ENCODE assay signal across 8 cellular contexts in genomic region chr5:75049581-75050274, GRCh38. TPM values are rescaled to one million over a fixed set of nuclear protein-coding genes. Genes with fewer than 3 reads are reported as not detected.
A peak's percentile ranks its signal among the peaks of the same experiment; 100 is the strongest.
DNase-seq lines count a peak whose midpoint lies in the region; ATAC-seq, FAIRE-seq and TF ChIP-seq lines count a peak whose summit lies in the region.

No MANE protein-coding gene starts in this region.

- H3K9me3 ChIP-seq in A549: no peaks in the 10 kb centered on the region
- no peaks in the 10 kb centered on the region for H3K9me3 ChIP-seq in uterus

- DNase-seq in A549 (ENCODE audit: low read depth in 1 of 2, low spot score in 1 of 2) (peak; percentile 53 to 83), GM18507 (ENCODE audit: extremely low spot score, insufficient read length, low read depth) (no peak), NCI-H69 (lab: John Stamatoyannopoulos, UW) (peak; percentile 67), endothelial cell (ENCODE audit: low spot score) (peak; percentile 62), natural killer cell (peak; percentile 35), uterus (peak; percentile 30 to 39), hippocampal formation (lab: John Stamatoyannopoulos, UW) (no peak)
- DNase-seq in activated CD8-positive, alpha-beta T cell treated with anti-CD3 and anti-CD28 coated beads for 36 hours: peak; percentile 76

- H3K4me3 ChIP-seq in A549: no peak overlapping the region
- H3K4me3 ChIP-seq in uterus: no peak overlapping the region

- peak; percentile 67 to 72 for TF ChIP-seq RAD21 in A549 (conservative IDR thresholded peaks at IDR 0.05 in 1 of 2, IDR thresholded peaks at IDR 0.05 in 1 of 2)

- peak; percentile 92 for FAIRE-seq in A549 (lab: Jason Lieb, UNC)
- peak; percentile 82 for FAIRE-seq in GM18507 (lab: Jason Lieb, UNC)

- no peak for TF ChIP-seq EP300 in A549 (IDR thresholded peaks at IDR 0.05)

- no peaks in the 10 kb centered on the region for H3K27me3 Mint-ChIP-seq in activated CD8-positive, alpha-beta T cell treated with anti-CD3 and anti-CD28 coated beads for 36 hours
- H3K27me3 Mint-ChIP-seq in endothelial cell (ENCODE audit: unreplicated experiment) (peaks cover 10% of the 10 kb centered on the region), natural killer cell (ENCODE audit: low read depth in 2 of 2) (peaks cover 25 to 35% of the 10 kb centered on the region in 2 donors)

- H3K27ac Mint-ChIP-seq in activated CD8-positive, alpha-beta T cell treated with anti-CD3 and anti-CD28 coated beads for 36 hours: peak overlapping the region; percentile 91
- H3K27ac Mint-ChIP-seq in endothelial cell (ENCODE audit: unreplicated experiment): no peak overlapping the region
- H3K27ac Mint-ChIP-seq in natural killer cell: peak overlapping the region in 1 of 2 donors; percentile 38

- WGBS in A549 (ENCODE audit: missing lambda C conversion rate): 44% methylated on average over 9 of the region's 9 CpGs

- intact Hi-C loops in activated CD8-positive, alpha-beta T cell treated with anti-CD3 and anti-CD28 coated beads for 36 hours (cut with micrococcal nuclease): loop anchor here (5.0 to 10.0 kb wide), 3 partner anchors 112 to 285 kb away; partner anchors contain the start of genes ANKRD31 and HMGCR
- intact Hi-C loops in natural killer cell (cut with micrococcal nuclease) (loop anchor here (2.0 to 10.0 kb wide), 2 partner anchors 215 to 1207 kb away; no protein-coding TSS in a partner anchor), uterus (cut with DNase I; ENCODE audit: low total_unique reads) (no loop called here)

- TF ChIP-seq CTCF in A549 (IDR thresholded peaks at IDR 0.05) (peak; percentile 84), endothelial cell (IDR thresholded peaks at IDR 0.05; ENCODE audit: unreplicated experiment) (peak; percentile 70), natural killer cell (IDR thresholded peaks at IDR 0.05) (peak; percentile 73), uterus (IDR thresholded peaks at IDR 0.05) (peak; percentile 40 to 57 (median 46))
- TF ChIP-seq CTCF in activated CD8-positive, alpha-beta T cell treated with anti-CD3 and anti-CD28 coated beads for 36 hours (IDR thresholded peaks at IDR 0.05): peak; percentile 59

- H3K9me3 Mint-ChIP-seq in activated CD8-positive, alpha-beta T cell treated with anti-CD3 and anti-CD28 coated beads for 36 hours: no peaks in the 10 kb centered on the region
- no peaks in the 10 kb centered on the region for H3K9me3 Mint-ChIP-seq in endothelial cell (ENCODE audit: unreplicated experiment)
- no peaks in the 10 kb centered on the region for H3K9me3 Mint-ChIP-seq in natural killer cell

- no peak for TF ChIP-seq POLR2A in A549 (IDR thresholded peaks at IDR 0.05; ENCODE audit: low read length)
- TF ChIP-seq POLR2A in uterus (IDR thresholded peaks at IDR 0.05): no peak

- no peaks in the 10 kb centered on the region for H3K27me3 ChIP-seq in uterus

- H3K4me1 ChIP-seq in A549 (peaks cover 16% of the 10 kb centered on the region; the same call in 2 of the 3 replicates), uterus (peaks cover 0 to 9% of the 10 kb centered on the region in 2 donors)

- H3K4me3 Mint-ChIP-seq in activated CD8-positive, alpha-beta T cell treated with anti-CD3 and anti-CD28 coated beads for 36 hours: peak overlapping the region; percentile 82
- H3K4me3 Mint-ChIP-seq in endothelial cell (ENCODE audit: unreplicated experiment) (no peak overlapping the region), natural killer cell (peak overlapping the region; percentile 22)

- H3K4me2 ChIP-seq in A549: peak overlapping the region; percentile 25; the same call in 1 of the 3 replicates

- H3K27ac ChIP-seq in A549: 0 out of 6 replicates have a peak overlapping the region, but pooled peaks of 1 of the 2 experiments have one; percentile 30
- no peak overlapping the region for H3K27ac ChIP-seq in uterus

- CTCF ChIA-PET in A549 (lab: Yijun Ruan, JAX): interaction anchor here (0.6 to 2.5 kb wide), 39 partner anchors 8 to 1285 kb away, joined by 3 to 20 read pairs (median 4); partner anchors contain the start of gene HMGCR
- CTCF ChIA-PET in activated CD8-positive, alpha-beta T cell treated with anti-CD3 and anti-CD28 coated beads for 36 hours (lab: Charles Lee): interaction anchor here (0.6 to 5.2 kb wide), 58 partner anchors 9 to 1477 kb away, joined by 3 to 47 read pairs (median 4); partner anchors contain the start of genes ANKRD31 and HMGCR

- H3K36me3 Mint-ChIP-seq in activated CD8-positive, alpha-beta T cell treated with anti-CD3 and anti-CD28 coated beads for 36 hours (ENCODE audit: low read depth): peaks cover 7% of the 10 kb centered on the region
- H3K36me3 Mint-ChIP-seq in endothelial cell (ENCODE audit: low read depth, unreplicated experiment) (no peaks in the 10 kb centered on the region), natural killer cell (no peaks in the 10 kb centered on the region)

- ATAC-seq in A549 (peak; percentile 35 to 57; a peak in 4 of 6 replicates), natural killer cell (peak; percentile 59 to 71 (median 60))
- ATAC-seq in activated CD8-positive, alpha-beta T cell treated with anti-CD3 and anti-CD28 coated beads for 36 hours: peak; percentile 24

- peaks cover 70% of the 10 kb centered on the region for H3K4me1 Mint-ChIP-seq in activated CD8-positive, alpha-beta T cell treated with anti-CD3 and anti-CD28 coated beads for 36 hours (ENCODE audit: low read depth)
- peaks cover 25% of the 10 kb centered on the region for H3K4me1 Mint-ChIP-seq in endothelial cell (ENCODE audit: unreplicated experiment)
- peaks cover 39 to 54% of the 10 kb centered on the region in 2 donors for H3K4me1 Mint-ChIP-seq in natural killer cell

- POLR2A ChIA-PET in A549 (lab: Yijun Ruan, JAX): no interaction called here
- POLR2A ChIA-PET in activated CD8-positive, alpha-beta T cell treated with anti-CD3 and anti-CD28 coated beads for 36 hours (lab: Charles Lee): interaction anchor here (0.6 to 2.7 kb wide), 6 partner anchors 11 to 287 kb away, joined by 3 to 13 read pairs (median 4); partner anchors contain the start of genes ANKRD31 and HMGCR

- no peaks in the 10 kb centered on the region for H3K36me3 ChIP-seq in uterus

TF ChIP-seq in A549, 52 proteins besides CTCF, POLR2A, EP300 and RAD21:
- no peak for TF ChIP-seq ATOH8 (CRISPR knock-in tag; IDR thresholded peaks at IDR 0.05; ENCODE audit: low read depth)
- no peak for TF ChIP-seq RARB (CRISPR knock-in tag; IDR thresholded peaks at IDR 0.05)
- TF ChIP-seq ZFP36 (IDR thresholded peaks at IDR 0.05; ENCODE audit: borderline replicate concordance, partially characterized antibody): no peak
- no peak for TF ChIP-seq BCL3 (IDR thresholded peaks at IDR 0.05)
- no peak for TF ChIP-seq PHF8 (IDR thresholded peaks at IDR 0.05; ENCODE audit: borderline replicate concordance, low read depth)
- 0 out of 2 replicates have a peak, but pooled peaks have one; percentile 15 for TF ChIP-seq KDM1A (IDR thresholded peaks at IDR 0.05; ENCODE audit: low read depth)
- TF ChIP-seq SMC3 (IDR thresholded peaks at IDR 0.05): peak; percentile 82
- TF ChIP-seq MAX (IDR thresholded peaks at IDR 0.05): no peak
- TF ChIP-seq CHD2 (IDR thresholded peaks at IDR 0.05; ENCODE audit: low read length, partially characterized antibody): no peak
- TF ChIP-seq HEYL (CRISPR knock-in tag; IDR thresholded peaks at IDR 0.05): no peak
- no peak for TF ChIP-seq KDM5A (IDR thresholded peaks at IDR 0.05)
- TF ChIP-seq ESRRA (IDR thresholded peaks at IDR 0.05; ENCODE audit: borderline replicate concordance, low read length): no peak
- TF ChIP-seq CEBPB (IDR thresholded peaks at IDR 0.05): peak; percentile 31 to 83; a peak in 3 of 4 replicates
- no peak for TF ChIP-seq ZNF302 (CRISPR knock-in tag; IDR thresholded peaks at IDR 0.05)
- TF ChIP-seq CHD4 (IDR thresholded peaks at IDR 0.05; ENCODE audit: borderline replicate concordance): 0 out of 2 replicates have a peak, but pooled peaks have one; percentile 70
- TF ChIP-seq JUNB (IDR thresholded peaks at IDR 0.05): no peak
- 0 out of 2 replicates have a peak, but pooled peaks have one; percentile 31 for TF ChIP-seq RFX5 (IDR thresholded peaks at IDR 0.05)
- no peak for TF ChIP-seq FOXS1 (CRISPR knock-in tag; IDR thresholded peaks at IDR 0.05)
- TF ChIP-seq RCOR1 (IDR thresholded peaks at IDR 0.05; ENCODE audit: low read depth, low read length): no peak

RNA-seq across cellular contexts. Expression of gene GCNT4, which starts 2.6 kb away (rescaled TPM):
- polyA plus RNA-seq in A549 (2011; rRNA removed): 0.34 and 0.39 TPM in 2 replicates
- 0.03 and 0.04 TPM in 2 replicates for polyA plus RNA-seq in A549 (2012; cell fraction: cytosol; rRNA removed)
- 0.01 and 0.06 TPM in 2 replicates for polyA plus RNA-seq in A549 (2012; cell fraction: nucleus; rRNA removed)
- 0.25 to 0.28 TPM (median 0.28 TPM) in 3 replicates for polyA plus RNA-seq in A549 (2017; fragmentation: RNase III; extraction: RNeasy Plus Mini Kit Qiagen cat#74134 plus additional on column Dnase treatment)
- 0.17 and 0.24 TPM in 2 replicates for polyA minus RNA-seq in A549 (2011; rRNA and poly(A)+ RNA removed)
- 1 to 10 TPM; 2.1 to 2.4 TPM for total RNA-seq in activated CD8-positive, alpha-beta T cell treated with anti-CD3 and anti-CD28 coated beads for 36 hours
- total RNA-seq in endothelial cell (ENCODE audit: unreplicated experiment): 0.54 TPM
- 1 to 10 TPM in 1 of 3 donors, under 1 TPM in 2; 0.25 to 2.0 (median 0.52) TPM for total RNA-seq in natural killer cell
- total RNA-seq in uterus: 1 to 10 TPM in 3 of 4 donors, under 1 TPM in 1; 0.88 to 4.0 (median 2.3) TPM

Comparison
In these comparisons a context has a peak if more than half of its experiments do, and no peak if none do; other contexts are left out.
1. DNase-seq: peak in A549 (2 of 2), NCI-H69 (single experiment), activated CD8-positive, alpha-beta T cell treated with anti-CD3 and anti-CD28 coated beads for 36 hours (single experiment), endothelial cell (single experiment), natural killer cell (single experiment) and uterus (2 of 2); none in GM18507 (single experiment) and hippocampal formation (0 of 2).
2. Peak in every context shown above with its lines, with median percentiles within 50 percentile points of each other: ATAC-seq and CTCF ChIP-seq.